25 cellular contexts compared by ENCODE assay signal in the genomic region with DNA sequence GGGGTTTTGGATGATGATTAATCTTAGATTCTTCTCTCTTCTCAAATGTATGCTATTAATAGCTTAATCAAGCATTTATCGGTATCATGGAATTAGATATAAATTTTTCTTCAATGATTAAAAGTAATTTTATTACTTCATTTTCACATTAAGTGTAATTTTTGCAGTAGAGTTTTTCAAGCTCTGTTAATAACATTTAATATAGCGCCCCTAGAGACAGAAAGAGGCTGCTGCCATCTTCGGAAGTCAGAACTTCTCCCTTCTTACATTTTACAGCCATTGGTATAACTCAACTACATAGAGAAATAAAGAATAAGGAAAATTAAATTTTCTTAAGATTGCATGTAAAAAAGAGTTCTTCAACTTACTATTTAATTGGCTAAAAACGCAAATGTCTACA.
DNase-seq lines count a peak whose midpoint lies in the region; ATAC-seq and TF ChIP-seq lines count a peak whose summit lies in the region.
"Had no signal": no experiment of that assay in that cellular context is flagged by ENCODE, and none has a peak within 500 bp of the region (broad histone marks: within the 10 kb centered on the region; RNA-seq: fewer than 3 reads in every experiment).

No MANE protein-coding gene starts in this region.

- H3K4me1 Mint-ChIP-seq in Caco-2 (ENCODE audit: low read depth, unreplicated experiment) (no peaks in the 10 kb centered on the region), T-helper 17 cell (no peaks in the 10 kb centered on the region)
- H3K4me1 Mint-ChIP-seq: CD4-positive, CD25-positive, alpha-beta regulatory T cell; mesothelial cell of epicardium; natural killer cell had no signal

- H3K36me3 Mint-ChIP-seq in Caco-2 (ENCODE audit: insufficient read depth, unreplicated experiment): no peaks in the 10 kb centered on the region
- H3K36me3 Mint-ChIP-seq in T-helper 17 cell (ENCODE audit: low read depth): no peaks in the 10 kb centered on the region
- H3K36me3 Mint-ChIP-seq: CD4-positive, CD25-positive, alpha-beta regulatory T cell; mesothelial cell of epicardium; natural killer cell had no signal

- CTCF ChIA-PET in Caco-2 (lab: Charles Lee): no interaction called here

- H3K4me1 ChIP-seq in Caco-2: no peaks in the 10 kb centered on the region
- H3K4me1 ChIP-seq: ascending aorta, esophagus muscularis mucosa, tibial artery had no signal

- DNase-seq in Caco-2 (no peak), HT-29 (ENCODE audit: low spot score) (peak; percentile 38), RPMI8226 (peak; percentile 6), kidney epithelial cell (ENCODE audit: low read depth) (no peak), NCI-H2171 treated with DMSO at 0.1 percent for 48 hours (lab: John Stamatoyannopoulos, UW) (no peak), T-helper 17 cell (no peak)
- no peak for DNase-seq in stimulated activated CD4-positive, alpha-beta T cell treated with anti-CD3 and anti-CD28 coated beads, Interleukin-4, amount 100 ng/mL, for 1 hour
- DNase-seq: CD4-positive, CD25-positive, alpha-beta regulatory T cell; cerebellar nuclear complex; DMS153; HCEC 1CT; left colon; natural killer cell; NCI-H1436; NCI-H2171; NCI-H69; PC-3; posterior cingulate gyrus; stimulated activated naive CD8-positive, alpha-beta T cell treated with anti-CD3 and anti-CD28 coated beads, Interleukin-15, Interleukin-2, amounts not matched to agents 100 U/mL and 50 U/mL, for 24 hours; tibial artery had no signal

- H3K27me3 ChIP-seq in Caco-2 (replicated peaks; ENCODE audit: control insufficient read depth, insufficient read depth, low read length) (no peaks in the 10 kb centered on the region), kidney epithelial cell (ENCODE audit: control insufficient read depth, insufficient read depth, low read length) (no peaks in the 10 kb centered on the region)
- H3K27me3 ChIP-seq: ascending aorta, esophagus muscularis mucosa, tibial artery had no signal

- H3K4me3 Mint-ChIP-seq in Caco-2 (ENCODE audit: unreplicated experiment) (no peak overlapping the region), T-helper 17 cell (no peak overlapping the region)
- H3K4me3 Mint-ChIP-seq: CD4-positive, CD25-positive, alpha-beta regulatory T cell; mesothelial cell of epicardium; natural killer cell had no signal

- no peaks in the 10 kb centered on the region for H3K9me3 Mint-ChIP-seq in Caco-2 (ENCODE audit: unreplicated experiment)

- POLR2A ChIA-PET in Caco-2 (lab: Charles Lee): no interaction called here

- intact Hi-C loops in Caco-2 (cut with micrococcal nuclease; ENCODE audit: unreplicated experiment): no loop called here

- no TSS peak for BruUV-seq in Caco-2 (replicated peaks; lab: Mats Ljungman, UMichigan)

- H3K9me3 ChIP-seq in Caco-2: 0 out of 2 replicates have a peak, but pooled peaks cover 3% of the 10 kb centered on the region
- H3K9me3 ChIP-seq in T-helper 17 cell (ENCODE audit: control insufficient read depth, low read length, poor library complexity, severe bottlenecking): no peaks in the 10 kb centered on the region
- H3K9me3 ChIP-seq: ascending aorta, esophagus muscularis mucosa, tibial artery had no signal

- TF ChIP-seq CTCF in Caco-2 (IDR thresholded peaks at IDR 0.05; ENCODE audit: insufficient read depth in 1 of 2, low read depth in 1 of 2, low read length in 1 of 2, severe bottlenecking in 1 of 2, unreplicated experiment in 1 of 2): peak; percentile 23 to 25
- peak; percentile 22 for TF ChIP-seq CTCF in kidney epithelial cell (IDR thresholded peaks at IDR 0.05; ENCODE audit: insufficient read depth, low read length, poor library complexity, severe bottlenecking)

- no peak for ATAC-seq in HG02798 (IDR thresholded peaks at IDR 0.05; ENCODE audit: poor library complexity, unreplicated experiment)
- ATAC-seq in T-helper 17 cell: no peak
- ATAC-seq: activated naive CD4-positive, alpha-beta T cell treated with anti-CD3 and anti-CD28 coated beads, Interleukin-2, amount 50 U/mL, for 72 hours; left colon; natural killer cell; PC-3; stimulated activated naive CD8-positive, alpha-beta T cell treated with anti-CD3 and anti-CD28 coated beads, Interleukin-15, Interleukin-2, amounts not matched to agents 100 U/mL and 50 U/mL, for 24 hours had no signal

- no peaks in the 10 kb centered on the region for H3K27me3 Mint-ChIP-seq in Caco-2 (ENCODE audit: insufficient read depth, unreplicated experiment)
- H3K27me3 Mint-ChIP-seq in T-helper 17 cell: no peaks in the 10 kb centered on the region
- H3K27me3 Mint-ChIP-seq: CD4-positive, CD25-positive, alpha-beta regulatory T cell had no signal

- H3K4me3 ChIP-seq in Caco-2 (ENCODE audit: low read depth, low read length): no peak overlapping the region
- H3K4me3 ChIP-seq in kidney epithelial cell (ENCODE audit: low read depth, low read length): no peak overlapping the region
- H3K4me3 ChIP-seq: ascending aorta, esophagus muscularis mucosa, tibial artery had no signal

- H3K27ac Mint-ChIP-seq in Caco-2 (ENCODE audit: unreplicated experiment): no peak overlapping the region
- H3K27ac Mint-ChIP-seq in T-helper 17 cell: no peak overlapping the region
- H3K27ac Mint-ChIP-seq: activated naive CD4-positive, alpha-beta T cell treated with anti-CD3 and anti-CD28 coated beads, Interleukin-2, amount 50 U/mL, for 72 hours; CD4-positive, CD25-positive, alpha-beta regulatory T cell; mesothelial cell of epicardium; natural killer cell had no signal

- no peaks in the 10 kb centered on the region for H3K36me3 ChIP-seq in Caco-2 (ENCODE audit: control insufficient read depth, insufficient read depth, low read length)
- no peaks in the 10 kb centered on the region for H3K36me3 ChIP-seq in kidney epithelial cell (ENCODE audit: control insufficient read depth, insufficient read depth, low read length)
- H3K36me3 ChIP-seq: ascending aorta, esophagus muscularis mucosa, tibial artery had no signal

Comparison
In these comparisons a context has a peak if more than half of its experiments do, and no peak if none do; other contexts are left out.
1. DNase-seq: peak in HT-29 (single experiment) and RPMI8226 (single experiment); none in Caco-2 (0 of 2), kidney epithelial cell (single experiment), NCI-H2171 treated with DMSO at 0.1 percent for 48 hours (single experiment), stimulated activated CD4-positive, alpha-beta T cell treated with anti-CD3 and anti-CD28 coated beads, Interleukin-4, amount 100 ng/mL, for 1 hour (single experiment) and T-helper 17 cell (0 of 3).